Comparison of ENCODE assay signal across 17 cellular contexts in genomic region chr21:29185172-29185571, GRCh38. TPM values are rescaled to one million over a fixed set of nuclear protein-coding genes. Genes with fewer than 3 reads are reported as not detected.
DNase-seq lines count a peak whose midpoint lies in the region; ATAC-seq, FAIRE-seq and TF ChIP-seq lines count a peak whose summit lies in the region.
"Had no signal": no experiment of that assay in that cellular context is flagged by ENCODE, and none has a peak within 500 bp of the region (broad histone marks: within the 10 kb centered on the region; RNA-seq: fewer than 3 reads in every experiment).

No MANE protein-coding gene starts in this region.

- H3K4me1 Mint-ChIP-seq in astrocyte (ENCODE audit: low read depth, unreplicated experiment) = peaks cover 57% of the 10 kb centered on the region

- H3K9me3 ChIP-seq in astrocyte (ENCODE audit: insufficient read depth, low read depth, low read length) (no peaks in the 10 kb centered on the region), right lobe of liver (no peaks in the 10 kb centered on the region)
- H3K9me3 ChIP-seq: HAP-1, SJSA1 had no signal

- WGBS in right lobe of liver (ENCODE audit: insufficient coverage, low coverage, low lambda C conversion rate, missing lambda C conversion rate) = 25% methylated on average over 1 of the region's 1 CpG

- no peak overlapping the region for H2AFZ ChIP-seq in astrocyte (ENCODE audit: low read depth, low read length)

- H3K4me3 Mint-ChIP-seq in astrocyte (ENCODE audit: unreplicated experiment) = no peak overlapping the region
- H3K4me3 Mint-ChIP-seq: IgD-negative memory B cell had no signal

- H3K4me1 ChIP-seq in astrocyte (ENCODE audit: insufficient read depth, low read length) (peaks cover 48% of the 10 kb centered on the region), right lobe of liver (peaks cover 0 to 69% (median 28%) of the 10 kb centered on the region in 4 donors)
- H3K4me1 ChIP-seq: HAP-1 had no signal

- DNase-seq in NCI-H748 (lab: John Stamatoyannopoulos, UW; ENCODE audit: unreplicated experiment) (peak; percentile 7), NCI-H748 treated with DMSO at 0.1 percent for 48 hours (lab: John Stamatoyannopoulos, UW) (no peak), astrocyte (ENCODE audit: low read depth) (no peak), right lobe of liver (no peak), NCI-H774 (lab: John Stamatoyannopoulos, UW) (no peak), T1000 (lab: John Stamatoyannopoulos, UW) (no peak)
- no peak for DNase-seq in effector CD4-positive, alpha-beta T cell
- DNase-seq: DMS79, NCI-H1436 treated with DMSO at 0.1 percent for 48 hours, NCI-H226, NCI-H526 treated with DMSO at 0.1 percent for 48 hours had no signal

- H3K79me2 ChIP-seq in astrocyte (ENCODE audit: insufficient read depth, low read length) = peaks cover 4% of the 10 kb centered on the region

- peak; percentile 2 to 52 (median 22) for ATAC-seq in right lobe of liver
- ATAC-seq in HG03354 (IDR thresholded peaks at IDR 0.05; ENCODE audit: poor library complexity, severe bottlenecking, unreplicated experiment) = no peak

- no peak overlapping the region for H3K4me2 ChIP-seq in astrocyte (ENCODE audit: low read length)

- no peak for FAIRE-seq in astrocyte (lab: Jason Lieb, UNC)
- FAIRE-seq: GM12891 had no signal

- no peaks in the 10 kb centered on the region for H4K20me1 ChIP-seq in astrocyte (ENCODE audit: insufficient read depth, low read length)

- H3K36me3 ChIP-seq in astrocyte (ENCODE audit: insufficient read depth, low read length) = no peaks in the 10 kb centered on the region
- H3K36me3 ChIP-seq in right lobe of liver = no peaks in the 10 kb centered on the region
- H3K36me3 ChIP-seq: HAP-1, SJSA1 had no signal

- no peaks in the 10 kb centered on the region for H3K27me3 ChIP-seq in astrocyte (ENCODE audit: insufficient read depth, low read length)
- no peaks in the 10 kb centered on the region for H3K27me3 ChIP-seq in right lobe of liver
- H3K27me3 ChIP-seq: SJSA1 had no signal

- H3K4me3 ChIP-seq in astrocyte (ENCODE audit: insufficient read depth, low read depth, low read length) (no peak overlapping the region), right lobe of liver (peak overlapping the region in 1 of 3 donors; percentile 6)
- H3K4me3 ChIP-seq: HAP-1, SJSA1 had no signal

- peak overlapping the region; percentile 23 for H3K27ac ChIP-seq in astrocyte (ENCODE audit: low read depth, low read length)
- H3K27ac ChIP-seq in right lobe of liver = peak overlapping the region; percentile 94
- H3K27ac ChIP-seq: C4-2B, SJSA1 had no signal

- no peaks in the 10 kb centered on the region for H3K9me3 Mint-ChIP-seq in astrocyte (ENCODE audit: unreplicated experiment)
- H3K9me3 Mint-ChIP-seq: IgD-negative memory B cell had no signal

- no peak overlapping the region for H3K27ac Mint-ChIP-seq in astrocyte (ENCODE audit: unreplicated experiment)
- H3K27ac Mint-ChIP-seq: IgD-negative memory B cell had no signal

- peak; percentile 25 for TF ChIP-seq POLR2A in right lobe of liver (IDR thresholded peaks at IDR 0.05)

- peaks cover 3% of the 10 kb centered on the region for H3K36me3 Mint-ChIP-seq in astrocyte (ENCODE audit: low read depth, unreplicated experiment)

- TF ChIP-seq CTCF in astrocyte (IDR thresholded peaks at IDR 0.05; ENCODE audit: insufficient read depth, low read depth, low read length) (no peak), right lobe of liver (IDR thresholded peaks at IDR 0.05) (no peak)

- no peaks in the 10 kb centered on the region for H3K27me3 Mint-ChIP-seq in astrocyte (ENCODE audit: low read depth, unreplicated experiment)
- H3K27me3 Mint-ChIP-seq: IgD-negative memory B cell had no signal

- intact Hi-C loops in right lobe of liver (cut with DNase I) = no loop called here

- H3K9ac ChIP-seq in astrocyte (ENCODE audit: low read length) = no peak overlapping the region

RNA-seq across cellular contexts. Expression of gene MAP3K7CL, which starts 54.7 kb away (rescaled TPM):
- 67.3 and 75.2 TPM in 2 replicates for total RNA-seq in astrocyte
- total RNA-seq in right lobe of liver = 1 to 10 TPM; 2.0 to 3.5 (median 2.8) TPM

Comparison
In these comparisons a context has a peak if more than half of its experiments do, and no peak if none do; other contexts are left out.
1. RNA of gene MAP3K7CL, which starts 54.7 kb away (total RNA-seq): 67.3 to 75.2 TPM in astrocyte; 2.0 to 3.5 TPM in right lobe of liver; every median in the first group is over 10 times any median in the second.